ENCODE assay signal across 35 cellular contexts in genomic region chr16:7278636-7279035, GRCh38. TPM values are rescaled to one million over a fixed set of nuclear protein-coding genes. Genes with fewer than 3 reads are reported as not detected.
"Had no signal": no experiment of that assay in that cellular context is flagged by ENCODE, and none has a peak within 500 bp of the region (broad histone marks: within the 10 kb centered on the region; RNA-seq: fewer than 3 reads in every experiment).

No MANE protein-coding gene starts in this region.

- H3K27ac ChIP-seq: PC-9, RWPE1, SJCRH30, SK-N-MC had no signal

- H3K9me3 ChIP-seq: MG63, SJCRH30 had no signal

- ATAC-seq: Panc1, Right ventricle myocardium inferior, SK-N-SH treated with all-trans-retinoic acid at 6 μM for 48 hours, T-cell had no signal

- DNase-seq: Kasumi-1, MG63, NCI-H1048, NCI-H1092 treated with DMSO at 0.1 percent for 48 hours, NCI-H1105 treated with DMSO at 0.1 percent for 48 hours, NCI-H1417, NCI-H1436, NCI-H146, NCI-H1694, NCI-H187, NCI-H1930, NCI-H2029 treated with DMSO at 0.1 percent for 48 hours, NCI-H2081 treated with DMSO at 0.1 percent for 48 hours, NCI-H2107, NCI-H2171, NCI-H2227 treated with DMSO at 0.1 percent for 48 hours, NCI-H345, NCI-H446, NCI-H510A treated with DMSO at 0.1 percent for 48 hours, NCI-H524 treated with DMSO at 0.1 percent for 48 hours, NCI-H526 treated with DMSO at 0.1 percent for 48 hours, NCI-H774, PC-9, SHP77, SIG-M5, SJCRH30, T-cell had no signal

- H3K36me3 ChIP-seq: MG63, SJCRH30 had no signal

- H3K27me3 ChIP-seq: MG63, SJCRH30 had no signal

- H3K4me3 ChIP-seq: MG63, PC-9, SJCRH30, SK-N-MC had no signal

RNA-seq across cellular contexts. Expression of gene RBFOX1, which starts 54.0 kb away (rescaled TPM):
- total RNA-seq: NCI-H460, OCI-LY7, PC-9, SK-MEL-5, T-cell had no signal
